ENCODE assay signal across 2 cellular contexts in genomic region chr21:33394260-33394659, GRCh38.
TF ChIP-seq lines count a peak whose summit lies in the region.

No MANE protein-coding gene starts in this region.

TF ChIP-seq in H1, 55 proteins besides CTCF, POLR2A, EP300 and RAD21:
- TF ChIP-seq MAFK (IDR thresholded peaks at IDR 0.05; ENCODE audit: low read depth, low read length) (peak; percentile 36; the same call in 1 of the 2 replicates), SIRT6 (IDR thresholded peaks at IDR 0.05; ENCODE audit: low read length) (no peak)
TF ChIP-seq in H1: peak in this region for 1.

TF ChIP-seq in SK-N-SH treated with all-trans-retinoic acid at 6 μM for 48 hours, 23 proteins besides CTCF, POLR2A, EP300 and RAD21 (continued from another document):
- no peak for TF ChIP-seq POU6F1 (CRISPR knock-in tag; IDR thresholded peaks at IDR 0.05; ENCODE audit: borderline replicate concordance, low read depth)
- no peak for TF ChIP-seq GLIS3 (CRISPR knock-in tag; IDR thresholded peaks at IDR 0.05)
- no peak for TF ChIP-seq ESRRG (CRISPR knock-in tag; IDR thresholded peaks at IDR 0.05)
